12 cellular contexts compared by ENCODE assay signal in genomic region chr2:9212010-9212638, GRCh38. TPM values are rescaled to one million over a fixed set of nuclear protein-coding genes. Genes with fewer than 3 reads are reported as not detected.
DNase-seq lines count a peak whose midpoint lies in the region; ATAC-seq, FAIRE-seq and TF ChIP-seq lines count a peak whose summit lies in the region.
"Had no signal": no experiment of that assay in that cellular context is flagged by ENCODE, and none has a peak within 500 bp of the region (broad histone marks: within the 10 kb centered on the region; RNA-seq: fewer than 3 reads in every experiment).

No MANE protein-coding gene starts in this region.

- H3K27me3 ChIP-seq in Peyer's patch, result no peaks in the 10 kb centered on the region
- H3K27me3 ChIP-seq in small intestine (ENCODE audit: control insufficient read depth in 2 of 2, insufficient read depth in 2 of 2, low read length in 2 of 2), result peaks cover 0 to 5% of the 10 kb centered on the region in 2 donors

- no peak for TF ChIP-seq POLR2A in Peyer's patch (IDR thresholded peaks at IDR 0.05)

- no peak overlapping the region for H3K27ac Mint-ChIP-seq in T-helper 17 cell

- no peak overlapping the region for H3K4me3 Mint-ChIP-seq in T-helper 17 cell

- H3K27ac ChIP-seq in Peyer's patch (peak overlapping the region in 3 of 4 donors; percentile 49 to 71 (median 52)), kidney (ENCODE audit: low read depth in 2 of 2, low read length in 2 of 2) (peak overlapping the region; percentile 49 to 76), small intestine (ENCODE audit: low read depth in 1 of 2, low read length in 1 of 2) (peak overlapping the region; percentile 55 to 70)

- ATAC-seq in T-helper 17 cell (no peak), SK-N-SH treated with all-trans-retinoic acid at 6 μM for 48 hours (no peak)
- ATAC-seq: HCT116 had no signal

- WGBS in small intestine, 3 donors, result 15 to 65% (median 24%) methylated on average over 9 of the region's 9 CpGs

- H3K27me3 Mint-ChIP-seq in T-helper 17 cell, result peaks cover 58% of the 10 kb centered on the region

- FAIRE-seq in kidney (lab: Jason Lieb, UNC), result no peak
- FAIRE-seq in small intestine (lab: Jason Lieb, UNC), result no peak
- FAIRE-seq in GM19239 (lab: Jason Lieb, UNC), result no peak

- H3K4me1 Mint-ChIP-seq in T-helper 17 cell, result peaks cover 6% of the 10 kb centered on the region

- H3K4me1 ChIP-seq in Peyer's patch (peaks cover 0 to 74% (median 5%) of the 10 kb centered on the region in 4 donors), kidney (ENCODE audit: control insufficient read depth in 1 of 2, insufficient read depth in 1 of 2, low read depth in 1 of 2, low read length in 2 of 2) (peaks cover 36 to 38% of the 10 kb centered on the region in 2 donors), small intestine (ENCODE audit: control insufficient read depth in 2 of 2, insufficient read depth in 1 of 2, low read depth in 1 of 2, low read length in 1 of 2) (peaks cover 10 to 20% of the 10 kb centered on the region in 2 donors)

- no peak for TF ChIP-seq CTCF in Peyer's patch (IDR thresholded peaks at IDR 0.05)
- TF ChIP-seq CTCF in kidney (IDR thresholded peaks at IDR 0.05; ENCODE audit: borderline replicate concordance, extremely low read depth, insufficient read depth), result no peak

- DNase-seq in DMS53 (lab: John Stamatoyannopoulos, UW) (peak; percentile 62), Peyer's patch (no peak), kidney (no peak), small intestine (peak; percentile 73), T-helper 17 cell (no peak), GM19239 (ENCODE audit: insufficient read length, low spot score) (no peak)
- DNase-seq in activated CD4-positive, alpha-beta T cell treated with anti-CD3 and anti-CD28 coated beads for 1 hour, result no peak
- DNase-seq: KBM-7, NCI-H2171 treated with DMSO at 0.1 percent for 48 hours, retina had no signal

- peak overlapping the region in 1 of 2 donors; percentile 22 for H3K9ac ChIP-seq in kidney (ENCODE audit: low read length in 2 of 2)

- H3K9me3 ChIP-seq in Peyer's patch (no peaks in the 10 kb centered on the region), kidney (ENCODE audit: control insufficient read depth in 1 of 2, low read length in 2 of 2) (no peaks in the 10 kb centered on the region), small intestine (ENCODE audit: control insufficient read depth, low read depth) (no peaks in the 10 kb centered on the region), T-helper 17 cell (ENCODE audit: control insufficient read depth, low read length, poor library complexity, severe bottlenecking) (no peaks in the 10 kb centered on the region)

- intact Hi-C loops in kidney (cut with DNase I), result no loop called here

- peaks cover 5% of the 10 kb centered on the region for H3K36me3 Mint-ChIP-seq in T-helper 17 cell (ENCODE audit: low read depth)

- no peaks in the 10 kb centered on the region for H3K36me3 ChIP-seq in Peyer's patch
- H3K36me3 ChIP-seq in kidney (ENCODE audit: control insufficient read depth in 1 of 2, insufficient read depth in 2 of 2, low read length in 2 of 2), result no peaks in the 10 kb centered on the region
- H3K36me3 ChIP-seq in small intestine (ENCODE audit: control insufficient read depth in 2 of 2, insufficient read depth in 2 of 2, low read length in 2 of 2), result no peaks in the 10 kb centered on the region

- no peak overlapping the region for H3K4me3 ChIP-seq in Peyer's patch
- H3K4me3 ChIP-seq in kidney (ENCODE audit: low read length in 2 of 2), result no peak overlapping the region
- no peak overlapping the region for H3K4me3 ChIP-seq in small intestine (ENCODE audit: low read depth in 1 of 2, low read length in 2 of 2)

TF ChIP-seq in SK-N-SH treated with all-trans-retinoic acid at 6 μM for 48 hours, 23 proteins besides CTCF, POLR2A, EP300 and RAD21:
- TF ChIP-seq SNAI2 (CRISPR knock-in tag; IDR thresholded peaks at IDR 0.05), result no peak
- no peak for TF ChIP-seq TOX (CRISPR knock-in tag; IDR thresholded peaks at IDR 0.05; ENCODE audit: borderline replicate concordance)
- no peak for TF ChIP-seq ZFP30 (CRISPR knock-in tag; IDR thresholded peaks at IDR 0.05)
- TF ChIP-seq ARNTL (CRISPR knock-in tag; IDR thresholded peaks at IDR 0.05; ENCODE audit: borderline replicate concordance, low read depth), result no peak
- no peak for TF ChIP-seq TSHZ2 (CRISPR knock-in tag; IDR thresholded peaks at IDR 0.05)
- no peak for TF ChIP-seq ESRRG (CRISPR knock-in tag; IDR thresholded peaks at IDR 0.05)
- TF ChIP-seq ZC3H10 (CRISPR knock-in tag; IDR thresholded peaks at IDR 0.05), result no peak
- TF ChIP-seq ZNF565 (CRISPR knock-in tag; conservative IDR thresholded peaks at IDR 0.05; ENCODE audit: low read depth), result no peak
- TF ChIP-seq PPARA (CRISPR knock-in tag; IDR thresholded peaks at IDR 0.05; ENCODE audit: borderline replicate concordance), result no peak
- TF ChIP-seq, protein P1, sequence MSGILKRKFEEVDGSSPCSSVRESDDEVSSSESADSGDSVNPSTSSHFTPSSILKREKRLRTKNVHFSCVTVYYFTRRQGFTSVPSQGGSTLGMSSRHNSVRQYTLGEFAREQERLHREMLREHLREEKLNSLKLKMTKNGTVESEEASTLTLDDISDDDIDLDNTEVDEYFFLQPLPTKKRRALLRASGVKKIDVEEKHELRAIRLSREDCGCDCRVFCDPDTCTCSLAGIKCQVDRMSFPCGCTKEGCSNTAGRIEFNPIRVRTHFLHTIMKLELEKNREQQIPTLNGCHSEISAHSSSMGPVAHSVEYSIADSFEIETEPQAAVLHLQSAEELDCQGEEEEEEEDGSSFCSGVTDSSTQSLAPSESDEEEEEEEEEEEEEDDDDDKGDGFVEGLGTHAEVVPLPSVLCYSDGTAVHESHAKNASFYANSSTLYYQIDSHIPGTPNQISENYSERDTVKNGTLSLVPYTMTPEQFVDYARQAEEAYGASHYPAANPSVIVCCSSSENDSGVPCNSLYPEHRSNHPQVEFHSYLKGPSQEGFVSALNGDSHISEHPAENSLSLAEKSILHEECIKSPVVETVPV (CRISPR knock-in tag; IDR thresholded peaks at IDR 0.05), result no peak
- TF ChIP-seq OSR1 (CRISPR knock-in tag; IDR thresholded peaks at IDR 0.05), result no peak
- TF ChIP-seq, protein P2, sequence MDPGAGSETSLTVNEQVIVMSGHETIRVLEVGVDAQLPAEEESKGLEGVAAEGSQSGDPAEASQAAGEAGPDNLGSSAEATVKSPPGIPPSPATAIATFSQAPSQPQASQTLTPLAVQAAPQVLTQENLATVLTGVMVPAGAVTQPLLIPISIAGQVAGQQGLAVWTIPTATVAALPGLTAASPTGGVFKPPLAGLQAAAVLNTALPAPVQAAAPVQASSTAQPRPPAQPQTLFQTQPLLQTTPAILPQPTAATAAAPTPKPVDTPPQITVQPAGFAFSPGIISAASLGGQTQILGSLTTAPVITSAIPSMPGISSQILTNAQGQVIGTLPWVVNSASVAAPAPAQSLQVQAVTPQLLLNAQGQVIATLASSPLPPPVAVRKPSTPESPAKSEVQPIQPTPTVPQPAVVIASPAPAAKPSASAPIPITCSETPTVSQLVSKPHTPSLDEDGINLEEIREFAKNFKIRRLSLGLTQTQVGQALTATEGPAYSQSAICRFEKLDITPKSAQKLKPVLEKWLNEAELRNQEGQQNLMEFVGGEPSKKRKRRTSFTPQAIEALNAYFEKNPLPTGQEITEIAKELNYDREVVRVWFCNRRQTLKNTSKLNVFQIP (CRISPR knock-in tag; IDR thresholded peaks at IDR 0.05; ENCODE audit: borderline replicate concordance, low read depth), result no peak
- no peak for TF ChIP-seq BACH2 (CRISPR knock-in tag; IDR thresholded peaks at IDR 0.05; ENCODE audit: borderline replicate concordance)
- TF ChIP-seq RARB (CRISPR knock-in tag; IDR thresholded peaks at IDR 0.05), result no peak

RNA-seq across cellular contexts. Expression of gene ASAP2, which starts 5.5 kb away (rescaled TPM):
- total RNA-seq in Peyer's patch (10 to 100 TPM; 30.6 to 59.4 (median 37.8) TPM), kidney (54.8 TPM), T-helper 17 cell (10 to 100 TPM in 1 of 2 donors, under 1 TPM in 1; 0.75 to 14.8 TPM)
- polyA plus RNA-seq in kidney (ENCODE audit: insufficient read depth, low read depth, low replicate concordance) (26.2 TPM), small intestine (10 to 100 TPM; 10.8 to 21.9 (median 14.6) TPM)

Comparison
In these comparisons a context has a peak if more than half of its experiments do, and no peak if none do; other contexts are left out.
1. DNase-seq: peak in DMS53 (single experiment) and small intestine (single experiment); none in Peyer's patch (0 of 3), kidney (single experiment), T-helper 17 cell (0 of 3), GM19239 (single experiment) and activated CD4-positive, alpha-beta T cell treated with anti-CD3 and anti-CD28 coated beads for 1 hour (single experiment).
2. Peak in every context shown above with its lines, with median percentiles within 50 percentile points of each other: H3K27ac ChIP-seq.